Comparison of ENCODE assay signal across 8 cellular contexts in genomic region chr12:89709157-89709993, GRCh38. TPM values are rescaled to one million over a fixed set of nuclear protein-coding genes. Genes with fewer than 3 reads are reported as not detected.
DNase-seq lines count a peak whose midpoint lies in the region; ATAC-seq and TF ChIP-seq lines count a peak whose summit lies in the region.

No MANE protein-coding gene starts in this region.

- H3K4me1 Mint-ChIP-seq in activated naive CD8-positive, alpha-beta T cell treated with anti-CD3 and anti-CD28 coated beads, Interleukin-2, amount 10 ng/mL, durations not matched to agents 7 days and 5 days: peaks cover 21% of the 10 kb centered on the region
- H3K4me1 Mint-ChIP-seq in osteocyte (ENCODE audit: unreplicated experiment): peaks cover 24% of the 10 kb centered on the region

- peaks cover 7% of the 10 kb centered on the region for H3K4me1 ChIP-seq in thymus (ENCODE audit: control insufficient read depth, insufficient read depth, low read length)

- no peaks in the 10 kb centered on the region for H3K9me3 ChIP-seq in thymus (ENCODE audit: control insufficient read depth)

- peaks cover 13% of the 10 kb centered on the region for H3K27me3 Mint-ChIP-seq in activated naive CD8-positive, alpha-beta T cell treated with anti-CD3 and anti-CD28 coated beads, Interleukin-2, amount 10 ng/mL, durations not matched to agents 7 days and 5 days
- H3K27me3 Mint-ChIP-seq in osteocyte (ENCODE audit: unreplicated experiment): peaks cover 2% of the 10 kb centered on the region

- no peak for TF ChIP-seq CTCF in GM12864 (IDR thresholded peaks at IDR 0.05; ENCODE audit: low read depth, low read length, missing control alignments)
- TF ChIP-seq CTCF in osteocyte (IDR thresholded peaks at IDR 0.05): no peak

- DNase-seq in GM12864 (ENCODE audit: low read depth): peak; percentile 96
- DNase-seq in NCI-H1105 treated with DMSO at 0.1 percent for 48 hours (lab: John Stamatoyannopoulos, UW): peak; percentile 97
- DNase-seq in SKM-1 treated with dmso at 0.1 percent for 144 hours (lab: John Stamatoyannopoulos, UW; ENCODE audit: unreplicated experiment): peak; percentile 80
- peak; percentile 97 for DNase-seq in activated naive CD8-positive, alpha-beta T cell treated with anti-CD3 and anti-CD28 coated beads, Interleukin-2, amount 10 ng/mL, durations not matched to agents 7 days and 5 days
- peak; percentile 94 to 99 (median 98) for DNase-seq in head of caudate nucleus
- DNase-seq in osteocyte (ENCODE audit: extremely low spot score, unreplicated experiment): peak; percentile 99

- H3K27ac Mint-ChIP-seq in activated naive CD8-positive, alpha-beta T cell treated with anti-CD3 and anti-CD28 coated beads, Interleukin-2, amount 10 ng/mL, durations not matched to agents 7 days and 5 days: peak overlapping the region; percentile 83
- peak overlapping the region; percentile 93 for H3K27ac Mint-ChIP-seq in osteocyte (ENCODE audit: unreplicated experiment)

- H3K4me3 Mint-ChIP-seq in activated naive CD8-positive, alpha-beta T cell treated with anti-CD3 and anti-CD28 coated beads, Interleukin-2, amount 10 ng/mL, durations not matched to agents 7 days and 5 days: peak overlapping the region; percentile 83
- peak overlapping the region; percentile 89 for H3K4me3 Mint-ChIP-seq in osteocyte (ENCODE audit: unreplicated experiment)

- intact Hi-C loops in head of caudate nucleus (cut with DNase I): loop anchor here (5.0 kb wide), 1 partner anchor 162 kb away; no protein-coding TSS in a partner anchor

- no peaks in the 10 kb centered on the region for H3K27me3 ChIP-seq in thymus (ENCODE audit: control insufficient read depth, insufficient read depth)

- POLR2A ChIA-PET in activated naive CD8-positive, alpha-beta T cell treated with anti-CD3 and anti-CD28 coated beads, Interleukin-2, amount 10 ng/mL, durations not matched to agents 7 days and 5 days (lab: Charles Lee): interaction anchor here (0.6 to 2.7 kb wide), 23 partner anchors 9 to 670 kb away, joined by 3 to 28 read pairs (median 4); partner anchors contain the start of genes DUSP6 and POC1B

- H3K9me3 Mint-ChIP-seq in activated naive CD8-positive, alpha-beta T cell treated with anti-CD3 and anti-CD28 coated beads, Interleukin-2, amount 10 ng/mL, durations not matched to agents 7 days and 5 days: no peaks in the 10 kb centered on the region
- no peaks in the 10 kb centered on the region for H3K9me3 Mint-ChIP-seq in osteocyte (ENCODE audit: unreplicated experiment)

- no peaks in the 10 kb centered on the region for H3K36me3 ChIP-seq in thymus (ENCODE audit: control insufficient read depth, insufficient read depth)

- ATAC-seq in HG02678 (IDR thresholded peaks at IDR 0.05; ENCODE audit: unreplicated experiment): peak; percentile 66
- peak; percentile 80 for ATAC-seq in activated naive CD8-positive, alpha-beta T cell treated with anti-CD3 and anti-CD28 coated beads, Interleukin-2, amount 10 ng/mL, durations not matched to agents 7 days and 5 days (ENCODE audit: low read depth)

- WGBS in thymus: under 1% methylated on average over 102 of the region's 102 CpGs

- H3K36me3 Mint-ChIP-seq in activated naive CD8-positive, alpha-beta T cell treated with anti-CD3 and anti-CD28 coated beads, Interleukin-2, amount 10 ng/mL, durations not matched to agents 7 days and 5 days: peaks cover 1% of the 10 kb centered on the region
- H3K36me3 Mint-ChIP-seq in osteocyte (ENCODE audit: unreplicated experiment): peaks cover 2% of the 10 kb centered on the region

- peak overlapping the region; percentile 97 for H3K27ac ChIP-seq in thymus (ENCODE audit: low read depth)

- H3K4me3 ChIP-seq in GM12864 (ENCODE audit: low read depth, low read length): peak overlapping the region; percentile 67
- peak overlapping the region; percentile 62 for H3K4me3 ChIP-seq in thymus (ENCODE audit: low read length)

RNA-seq across cellular contexts. Expression of gene ATP2B1, which starts 0.7 kb away (rescaled TPM):
- total RNA-seq in activated naive CD8-positive, alpha-beta T cell treated with anti-CD3 and anti-CD28 coated beads, Interleukin-2, amount 10 ng/mL, durations not matched to agents 7 days and 5 days: 10 to 100 TPM; 36.7 to 38.9 TPM
- total RNA-seq in osteocyte: 45.5 and 46.6 TPM in 2 replicates
- 16.2 TPM for polyA plus RNA-seq in thymus

Comparison
In these comparisons a context has a peak if more than half of its experiments do, and no peak if none do; other contexts are left out.
1. Peak in every context shown above with its lines: DNase-seq, ATAC-seq, H3K4me3 ChIP-seq and H3K27ac ChIP-seq.